27 cellular contexts compared by ENCODE assay signal in genomic region chr16:79284760-79285159, GRCh38.
"Had no signal": no experiment of that assay in that cellular context is flagged by ENCODE, and none has a peak within 500 bp of the region (broad histone marks: within the 10 kb centered on the region; RNA-seq: fewer than 3 reads in every experiment).

No MANE protein-coding gene starts in this region.

- H3K4me3 ChIP-seq: breast epithelium, colonic mucosa, dorsolateral prefrontal cortex, lower lobe of right lung, mucosa of descending colon, pancreas, right lobe of liver, transverse colon had no signal

- H3K4me3 Mint-ChIP-seq: activated CD4-positive, alpha-beta T cell treated with anti-CD3 and anti-CD28 coated beads for 36 hours; activated CD8-positive, alpha-beta memory T cell treated with anti-CD3 and anti-CD28 coated beads, Interleukin-2, amount 10 ng/mL, durations not matched to agents 7 days and 5 days; activated CD8-positive, alpha-beta T cell treated with anti-CD3 and anti-CD28 coated beads for 36 hours; activated naive CD8-positive, alpha-beta T cell treated with anti-CD3 and anti-CD28 coated beads for 36 hours; effector memory CD8-positive, alpha-beta T cell; nephron progenitor cell; stimulated activated naive CD8-positive, alpha-beta T cell treated with anti-CD3 and anti-CD28 coated beads, Interleukin-15, amount 100 ng/mL, for 72 hours; WTC11 had no signal

- H3K27me3 ChIP-seq: breast epithelium, colonic mucosa, pancreas, right lobe of liver, transverse colon had no signal

- H3K27ac Mint-ChIP-seq: activated CD4-positive, alpha-beta T cell treated with anti-CD3 and anti-CD28 coated beads for 36 hours; activated CD8-positive, alpha-beta memory T cell treated with anti-CD3 and anti-CD28 coated beads, Interleukin-2, amount 10 ng/mL, durations not matched to agents 7 days and 5 days; activated CD8-positive, alpha-beta T cell treated with anti-CD3 and anti-CD28 coated beads for 36 hours; activated naive CD8-positive, alpha-beta T cell treated with anti-CD3 and anti-CD28 coated beads for 36 hours; activated T-helper 2 cell treated with anti-CD3 and anti-CD28 coated beads, Interferon-gamma antibody, Interleukin-2, Interleukin-4, amounts not matched to agents 10 μg/mL and 5 μg/mL and 100 μg/mL, durations not matched to agents 14 hours and 24 hours and 36 hours; nephron progenitor cell; stimulated activated effector memory CD8-positive, alpha-beta T cell treated with anti-CD3 and anti-CD28 coated beads, Interleukin-12 subunit alpha, Interleukin-12 subunit beta, amount 100 ng/mL, for 72 hours; stimulated activated naive CD8-positive, alpha-beta T cell treated with anti-CD3 and anti-CD28 coated beads, Interleukin-15, amount 100 ng/mL, for 72 hours; WTC11 had no signal

- H3K9me3 ChIP-seq: breast epithelium, colonic mucosa, lower lobe of right lung, mucosa of descending colon, pancreas, right lobe of liver, transverse colon had no signal

- H3K27me3 Mint-ChIP-seq: effector memory CD8-positive, alpha-beta T cell had no signal

- ATAC-seq: activated CD4-positive, alpha-beta T cell treated with anti-CD3 and anti-CD28 coated beads for 36 hours; activated CD8-positive, alpha-beta memory T cell treated with anti-CD3 and anti-CD28 coated beads, Interleukin-2, amount 10 ng/mL, durations not matched to agents 7 days and 5 days; activated CD8-positive, alpha-beta T cell treated with anti-CD3 and anti-CD28 coated beads for 36 hours; effector memory CD8-positive, alpha-beta T cell; esophagus mucosa; left colon; lower lobe of right lung; mucosa of descending colon; pancreas; right lobe of liver; stimulated activated effector memory CD8-positive, alpha-beta T cell treated with anti-CD3 and anti-CD28 coated beads, Interleukin-12 subunit alpha, Interleukin-12 subunit beta, amount 100 ng/mL, for 72 hours; stimulated activated naive CD8-positive, alpha-beta T cell treated with anti-CD3 and anti-CD28 coated beads, Interleukin-15, amount 100 ng/mL, for 72 hours; WTC11 had no signal

- H3K36me3 ChIP-seq: breast epithelium, colonic mucosa, lower lobe of right lung, pancreas, right lobe of liver, transverse colon had no signal

- DNase-seq: activated CD4-positive, alpha-beta T cell treated with anti-CD3 and anti-CD28 coated beads for 36 hours; activated CD8-positive, alpha-beta memory T cell treated with anti-CD3 and anti-CD28 coated beads, Interleukin-2, amount 10 ng/mL, durations not matched to agents 7 days and 5 days; activated CD8-positive, alpha-beta T cell treated with anti-CD3 and anti-CD28 coated beads for 36 hours; activated naive CD4-positive, alpha-beta T cell; activated naive CD8-positive, alpha-beta T cell treated with anti-CD3 and anti-CD28 coated beads for 36 hours; amniotic stem cell; colonic mucosa; dorsolateral prefrontal cortex; effector memory CD8-positive, alpha-beta T cell; islet precursor cell; left colon; lower lobe of right lung; mesendoderm; mucosa of descending colon; nephron progenitor cell; pancreas; right lobe of liver; small intestine; stimulated activated CD4-positive, alpha-beta T cell treated with anti-CD3 and anti-CD28 coated beads, Interleukin-2, amount 100 ng/mL, for 24 hours; stimulated activated naive CD8-positive, alpha-beta T cell treated with anti-CD3 and anti-CD28 coated beads, Interleukin-15, amount 100 ng/mL, for 72 hours; T1000; transverse colon had no signal

- H3K36me3 Mint-ChIP-seq: activated naive CD8-positive, alpha-beta T cell treated with anti-CD3 and anti-CD28 coated beads for 36 hours; WTC11 had no signal

- H3K4me1 ChIP-seq: breast epithelium, colonic mucosa, pancreas had no signal

- H3K27ac ChIP-seq: breast epithelium, colonic mucosa, dorsolateral prefrontal cortex, lower lobe of right lung, pancreas, right lobe of liver, transverse colon had no signal
